ENCODE assay signal across 10 cellular contexts in the genomic region with DNA sequence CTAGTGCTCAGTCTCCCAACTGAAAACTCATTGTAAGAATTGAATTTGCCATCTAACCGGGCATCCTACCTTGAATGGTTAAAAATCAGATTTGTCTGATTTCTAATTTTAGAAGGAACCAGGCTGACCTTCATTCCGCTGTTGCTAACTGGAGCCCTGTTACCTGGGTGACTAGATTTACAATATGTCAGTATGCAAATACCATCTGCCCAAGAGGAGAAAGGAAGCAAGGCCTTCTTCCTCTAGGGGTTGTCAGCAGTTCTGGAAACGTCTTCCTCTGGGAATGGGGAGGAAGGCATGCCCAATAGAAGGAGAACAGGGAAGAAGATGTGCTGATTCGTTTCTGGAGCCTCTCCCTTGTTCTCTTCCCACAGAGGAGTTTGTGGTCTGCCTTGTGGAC.
DNase-seq lines count a peak whose midpoint lies in the region; ATAC-seq and TF ChIP-seq lines count a peak whose summit lies in the region.
"Had no signal": no experiment of that assay in that cellular context is flagged by ENCODE, and none has a peak within 500 bp of the region (broad histone marks: within the 10 kb centered on the region; RNA-seq: fewer than 3 reads in every experiment).

No MANE protein-coding gene starts in this region.

- H3K9me3 Mint-ChIP-seq in naive thymus-derived CD8-positive, alpha-beta T cell, result peaks cover 0 to 7% (median 0%) of the 10 kb centered on the region in 9 donors

- TF ChIP-seq CTCF in GM12865 (IDR thresholded peaks at IDR 0.05; ENCODE audit: insufficient read depth, low read depth, low read length, missing control alignments), result no peak

- no peak overlapping the region for H3K4me3 Mint-ChIP-seq in naive thymus-derived CD8-positive, alpha-beta T cell

- ATAC-seq in HG03342 (IDR thresholded peaks at IDR 0.05; ENCODE audit: unreplicated experiment) (peak; percentile 87), GM21515 (IDR thresholded peaks at IDR 0.05; ENCODE audit: unreplicated experiment) (no peak), HG03520 (IDR thresholded peaks at IDR 0.05; ENCODE audit: unreplicated experiment) (no peak)
- no peak for ATAC-seq in naive thymus-derived CD8-positive, alpha-beta T cell
- ATAC-seq: activated naive CD4-positive, alpha-beta T cell treated with anti-CD3 and anti-CD28 coated beads, Interleukin-2, amount 50 U/mL, for 72 hours had no signal

- H3K4me3 ChIP-seq in GM12865 (ENCODE audit: low read depth, low read length), result peak overlapping the region; percentile 23

- POLR2A ChIA-PET in naive thymus-derived CD8-positive, alpha-beta T cell (lab: Charles Lee), result no interaction called here

- H3K27ac Mint-ChIP-seq in naive thymus-derived CD8-positive, alpha-beta T cell, result peak overlapping the region in 7 of 10 donors; percentile 4 to 79 (median 25)
- H3K27ac Mint-ChIP-seq: activated naive CD4-positive, alpha-beta T cell treated with anti-CD3 and anti-CD28 coated beads, Interleukin-2, amount 50 U/mL, for 72 hours had no signal

- peaks cover 25 to 75% (median 69%) of the 10 kb centered on the region in 4 donors for H3K4me1 Mint-ChIP-seq in naive thymus-derived CD8-positive, alpha-beta T cell

- H3K27me3 Mint-ChIP-seq in naive thymus-derived CD8-positive, alpha-beta T cell, result no peaks in the 10 kb centered on the region

- H3K36me3 Mint-ChIP-seq in naive thymus-derived CD8-positive, alpha-beta T cell, result peaks cover 0 to 11% (median 7%) of the 10 kb centered on the region in 3 donors

- DNase-seq in GM12865 (ENCODE audit: low read depth) (peak; percentile 76), cerebellar nuclear complex (lab: John Stamatoyannopoulos, UW) (peak; percentile 29 to 45), foreskin melanocyte (no peak)
- DNase-seq in naive thymus-derived CD8-positive, alpha-beta T cell, result no peak
- DNase-seq in activated CD4-positive, alpha-beta T cell treated with anti-CD3 and anti-CD28 coated beads for 4 hours, result no peak
- DNase-seq: activated CD4-positive, CD25-positive, alpha-beta regulatory T cell treated with anti-CD3 and anti-CD28 coated beads, Interleukin-2, amount 50 U/mL, for 72 hours had no signal

Comparison
In these comparisons a context has a peak if more than half of its experiments do, and no peak if none do; other contexts are left out.
1. DNase-seq: peak in GM12865 (single experiment) and cerebellar nuclear complex (2 of 2); none in naive thymus-derived CD8-positive, alpha-beta T cell (0 of 10), foreskin melanocyte (single experiment) and activated CD4-positive, alpha-beta T cell treated with anti-CD3 and anti-CD28 coated beads for 4 hours (0 of 2).